ENCODE assay signal across 1 cellular context in the genomic region with DNA sequence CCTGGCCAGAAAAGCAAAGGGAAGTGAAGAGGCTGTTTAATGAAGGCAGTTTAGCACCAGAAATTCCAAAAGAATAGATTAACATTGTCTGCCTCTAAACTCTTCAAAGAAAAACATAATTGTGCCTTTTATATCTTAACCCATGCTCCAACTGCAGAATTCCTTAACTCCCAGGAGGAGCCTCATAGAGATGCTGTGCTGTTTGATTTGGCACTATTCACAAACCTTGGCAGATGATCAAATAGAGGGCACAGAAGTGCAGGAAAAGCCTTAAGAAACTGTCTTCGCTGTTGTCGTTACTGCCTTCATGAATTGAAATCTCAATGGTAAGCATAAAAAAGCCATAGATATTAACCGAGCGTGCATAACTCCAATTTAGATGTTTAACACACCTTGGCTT.
TF ChIP-seq lines count a peak whose summit lies in the region.

No MANE protein-coding gene starts in this region.

TF ChIP-seq in SK-N-SH, 30 proteins besides CTCF, POLR2A, EP300 and RAD21 (continued from another document):
- TF ChIP-seq, protein P1, sequence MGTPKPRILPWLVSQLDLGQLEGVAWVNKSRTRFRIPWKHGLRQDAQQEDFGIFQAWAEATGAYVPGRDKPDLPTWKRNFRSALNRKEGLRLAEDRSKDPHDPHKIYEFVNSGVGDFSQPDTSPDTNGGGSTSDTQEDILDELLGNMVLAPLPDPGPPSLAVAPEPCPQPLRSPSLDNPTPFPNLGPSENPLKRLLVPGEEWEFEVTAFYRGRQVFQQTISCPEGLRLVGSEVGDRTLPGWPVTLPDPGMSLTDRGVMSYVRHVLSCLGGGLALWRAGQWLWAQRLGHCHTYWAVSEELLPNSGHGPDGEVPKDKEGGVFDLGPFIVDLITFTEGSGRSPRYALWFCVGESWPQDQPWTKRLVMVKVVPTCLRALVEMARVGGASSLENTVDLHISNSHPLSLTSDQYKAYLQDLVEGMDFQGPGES (IDR thresholded peaks at IDR 0.05; ENCODE audit: low read depth, low read length) = no peak
- no peak for TF ChIP-seq RCOR1 (IDR thresholded peaks at IDR 0.05; ENCODE audit: low read length)
- TF ChIP-seq RXRA (IDR thresholded peaks at IDR 0.05; ENCODE audit: borderline replicate concordance, low read depth) = no peak
- TF ChIP-seq, protein P2, sequence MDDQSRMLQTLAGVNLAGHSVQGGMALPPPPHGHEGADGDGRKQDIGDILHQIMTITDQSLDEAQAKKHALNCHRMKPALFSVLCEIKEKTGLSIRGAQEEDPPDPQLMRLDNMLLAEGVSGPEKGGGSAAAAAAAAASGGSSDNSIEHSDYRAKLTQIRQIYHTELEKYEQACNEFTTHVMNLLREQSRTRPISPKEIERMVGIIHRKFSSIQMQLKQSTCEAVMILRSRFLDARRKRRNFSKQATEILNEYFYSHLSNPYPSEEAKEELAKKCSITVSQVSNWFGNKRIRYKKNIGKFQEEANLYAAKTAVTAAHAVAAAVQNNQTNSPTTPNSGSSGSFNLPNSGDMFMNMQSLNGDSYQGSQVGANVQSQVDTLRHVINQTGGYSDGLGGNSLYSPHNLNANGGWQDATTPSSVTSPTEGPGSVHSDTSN (IDR thresholded peaks at IDR 0.05) = no peak
- no peak for TF ChIP-seq POLR2AphosphoS5 (IDR thresholded peaks at IDR 0.05; ENCODE audit: low read depth, low read length)
